In the genomic region with DNA sequence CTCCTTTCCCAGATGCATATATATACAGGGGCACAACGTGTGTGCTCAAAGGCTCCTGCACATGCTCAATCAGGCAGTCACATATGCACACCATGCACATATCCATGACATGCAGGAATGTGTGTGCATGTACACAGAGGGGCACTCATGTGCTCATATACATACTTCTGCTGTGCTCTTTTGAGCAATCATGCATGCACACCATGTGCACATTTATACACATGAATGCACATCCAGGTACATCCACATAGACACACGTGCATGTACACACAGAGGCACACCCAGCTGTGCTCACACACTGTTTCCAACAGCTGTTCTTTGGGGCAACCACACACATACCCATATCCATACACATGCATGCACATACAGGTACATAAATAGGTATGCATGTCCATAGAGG, we compare ENCODE assay signal across 8 cellular contexts.
"Had no signal": no experiment of that assay in that cellular context is flagged by ENCODE, and none has a peak within 500 bp of the region (broad histone marks: within the 10 kb centered on the region; RNA-seq: fewer than 3 reads in every experiment).

No MANE protein-coding gene starts in this region.

- H3K4me3 ChIP-seq: GM23338, K562 had no signal

- ATAC-seq: GM23338, K562 had no signal

- H2AFZ ChIP-seq: GM23338 had no signal

- H3K4me2 ChIP-seq: GM23338 had no signal

- FAIRE-seq: H1, H54, K562 had no signal

- DNase-seq: H9, HCEC 1CT, IMR-90, KG1 had no signal
